ENCODE assay signal across 11 cellular contexts in genomic region chr14:70096866-70097265, GRCh38.
DNase-seq lines count a peak whose midpoint lies in the region; TF ChIP-seq lines count a peak whose summit lies in the region.
"Had no signal": no experiment of that assay in that cellular context is flagged by ENCODE, and none has a peak within 500 bp of the region (broad histone marks: within the 10 kb centered on the region; RNA-seq: fewer than 3 reads in every experiment).

No MANE protein-coding gene starts in this region.

- H3K4me2 ChIP-seq in Karpas-422 (ENCODE audit: low read depth, low read length, poor library complexity, severe bottlenecking) = no peak overlapping the region
- H3K4me2 ChIP-seq: KMS-11 had no signal

- no peaks in the 10 kb centered on the region for H3K9me3 ChIP-seq in Karpas-422 (ENCODE audit: low read length)
- H3K9me3 ChIP-seq: HAP-1 had no signal

- no peaks in the 10 kb centered on the region for H3K4me1 ChIP-seq in Karpas-422 (ENCODE audit: low read length)
- H3K4me1 ChIP-seq: HAP-1 had no signal

- no peaks in the 10 kb centered on the region for H3K36me3 ChIP-seq in Karpas-422 (ENCODE audit: insufficient read depth, low read length)
- H3K36me3 ChIP-seq: HAP-1 had no signal

- H3K79me2 ChIP-seq in Karpas-422 (ENCODE audit: low read length) = no peaks in the 10 kb centered on the region

- H3K9me2 ChIP-seq in Karpas-422 (replicated peaks; ENCODE audit: insufficient read depth, low read length) = no peaks in the 10 kb centered on the region

- H3K4me3 ChIP-seq in Karpas-422 (ENCODE audit: low read length) = no peak overlapping the region
- no peak overlapping the region for H3K4me3 ChIP-seq in astrocyte of the cerebellum (ENCODE audit: low read depth, low read length)
- H3K4me3 ChIP-seq: HAP-1 had no signal

- in situ Hi-C loops in astrocyte of the cerebellum (cut with HindIII; ENCODE audit: low sequenced_read_pairs) = no loop called here
- in situ Hi-C loops in GM13976 (cut with MboI; ENCODE audit: low sequenced_read_pairs, unreplicated experiment) = no loop called here

- no peak overlapping the region for H2AFZ ChIP-seq in Karpas-422 (ENCODE audit: low read length)

- DNase-seq in EH (ENCODE audit: low read depth) = peak; percentile 12
- DNase-seq in Karpas-422 = peak; percentile 60
- no peak for DNase-seq in astrocyte of the cerebellum (ENCODE audit: low read depth)
- peak; percentile 15 to 23 for DNase-seq in lung microvascular endothelial cell (ENCODE audit: low read depth in 2 of 2)
- DNase-seq in H4 (ENCODE audit: low spot score) = no peak
- no peak for DNase-seq in caudate nucleus (lab: John Stamatoyannopoulos, UW)
- no peak for DNase-seq in GDM1 (lab: John Stamatoyannopoulos, UW)
- no peak for DNase-seq in GM13976 (ENCODE audit: low spot score)
- DNase-seq: foreskin melanocyte had no signal

- TF ChIP-seq CTCF in astrocyte of the cerebellum (IDR thresholded peaks at IDR 0.05; ENCODE audit: low read depth, low read length, missing control alignments) (peak; percentile 40), GM13976 (IDR thresholded peaks at IDR 0.05; ENCODE audit: borderline replicate concordance, control extremely low read depth, extremely low read depth, insufficient read depth, missing control alignments) (no peak)

- H4K20me1 ChIP-seq in Karpas-422 (ENCODE audit: insufficient read depth, low read depth, low read length) = no peaks in the 10 kb centered on the region

- H3K27ac ChIP-seq in Karpas-422 (ENCODE audit: low read length) (no peak overlapping the region), caudate nucleus (ENCODE audit: low read depth, low read length) (no peak overlapping the region)
- H3K27ac ChIP-seq: KMS-11 had no signal

- H3K27me3 ChIP-seq in Karpas-422 (ENCODE audit: low read length) = no peaks in the 10 kb centered on the region

- H3K9ac ChIP-seq in Karpas-422 (ENCODE audit: low read length) = no peak overlapping the region
- H3K9ac ChIP-seq: KMS-11 had no signal

Comparison
In these comparisons a context has a peak if more than half of its experiments do, and no peak if none do; other contexts are left out.
1. DNase-seq: peak in EH (single experiment), Karpas-422 (single experiment) and lung microvascular endothelial cell (2 of 2); none in astrocyte of the cerebellum (single experiment), H4 (single experiment), caudate nucleus (0 of 61), GDM1 (single experiment) and GM13976 (single experiment).